In the genomic region with DNA sequence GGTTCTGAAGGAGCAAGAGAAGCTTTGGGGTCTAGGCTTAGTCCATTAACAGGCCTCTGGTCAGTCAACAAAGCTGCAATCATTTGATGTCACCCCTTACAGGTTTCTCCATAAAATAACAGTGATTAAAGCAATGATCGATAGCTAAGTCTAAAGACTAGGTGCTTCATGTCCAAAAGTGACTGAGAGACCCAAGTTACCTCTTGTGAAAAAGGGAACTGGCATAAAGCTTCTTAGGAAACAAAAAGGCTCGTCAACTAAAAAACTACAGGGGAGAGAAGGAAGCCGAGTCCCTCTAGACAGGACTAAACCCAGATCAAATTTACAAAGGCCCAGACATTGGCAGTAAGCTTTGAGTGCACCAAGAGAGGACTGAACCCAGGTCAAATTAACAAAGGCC, we compare ENCODE assay signal across 12 cellular contexts. TPM values are rescaled to one million over a fixed set of nuclear protein-coding genes. Genes with fewer than 3 reads are reported as not detected.
A peak's percentile ranks its signal among the peaks of the same experiment; 100 is the strongest.
DNase-seq lines count a peak whose midpoint lies in the region; ATAC-seq, FAIRE-seq and TF ChIP-seq lines count a peak whose summit lies in the region.
"Had no signal": no experiment of that assay in that cellular context is flagged by ENCODE, and none has a peak within 500 bp of the region (broad histone marks: within the 10 kb centered on the region; RNA-seq: fewer than 3 reads in every experiment).

No MANE protein-coding gene starts in this region.

- H3K4me3 Mint-ChIP-seq in mesothelial cell of epicardium = peak overlapping the region; percentile 25

- ATAC-seq in HG03108 (IDR thresholded peaks at IDR 0.05; ENCODE audit: unreplicated experiment) = no peak
- ATAC-seq: body of pancreas, mucosa of descending colon had no signal

- H3K27me3 ChIP-seq in SU-DHL-6 (ENCODE audit: low read length) = no peaks in the 10 kb centered on the region
- H3K27me3 ChIP-seq: body of pancreas had no signal

- TF ChIP-seq CTCF in SU-DHL-6 (IDR thresholded peaks at IDR 0.05; ENCODE audit: insufficient read depth, low read length, poor library complexity, severe bottlenecking) (no peak), mesothelial cell of epicardium (IDR thresholded peaks at IDR 0.05; ENCODE audit: unreplicated experiment) (no peak), GM13976 (IDR thresholded peaks at IDR 0.05; ENCODE audit: borderline replicate concordance, control extremely low read depth, extremely low read depth, insufficient read depth, missing control alignments) (no peak)

- peak overlapping the region; percentile 91 for H3K4me2 ChIP-seq in SU-DHL-6 (ENCODE audit: low read depth, low read length, poor library complexity, severe bottlenecking)

- no peaks in the 10 kb centered on the region for H3K27me3 Mint-ChIP-seq in mesothelial cell of epicardium (ENCODE audit: low read depth)

- H3K4me1 Mint-ChIP-seq in mesothelial cell of epicardium = peaks cover 50% of the 10 kb centered on the region

- H3K9me3 Mint-ChIP-seq in mesothelial cell of epicardium = no peaks in the 10 kb centered on the region

- no peak overlapping the region for H2AFZ ChIP-seq in SU-DHL-6 (ENCODE audit: low read depth, low read length, severe bottlenecking)

- peaks cover 3% of the 10 kb centered on the region; the same call in 1 of the 2 replicates for H4K20me1 ChIP-seq in SU-DHL-6 (ENCODE audit: low read depth, low read length)

- no peaks in the 10 kb centered on the region for H3K36me3 ChIP-seq in SU-DHL-6 (ENCODE audit: low read length)

- FAIRE-seq in GM12891 (lab: Jason Lieb, UNC) = no peak
- FAIRE-seq: A204.1 had no signal

- no peaks in the 10 kb centered on the region for H3K9me2 ChIP-seq in SU-DHL-6 (replicated peaks; ENCODE audit: insufficient read depth, low read length)

- no peaks in the 10 kb centered on the region for H3F3A ChIP-seq in SU-DHL-6 (ENCODE audit: insufficient read depth)

- H3K79me2 ChIP-seq in SU-DHL-6 (ENCODE audit: insufficient read depth, low read length) = peaks cover 76% of the 10 kb centered on the region

- H3K27ac ChIP-seq in SU-DHL-6 (ENCODE audit: low read depth, low read length) = no peak overlapping the region
- H3K27ac ChIP-seq: body of pancreas had no signal

- in situ Hi-C loops in GM13976 (cut with MboI; ENCODE audit: low sequenced_read_pairs, unreplicated experiment) = no loop called here

- no peak overlapping the region for H3K4me3 ChIP-seq in SU-DHL-6 (ENCODE audit: insufficient read depth, low read length, poor library complexity, severe bottlenecking)
- H3K4me3 ChIP-seq: body of pancreas, mucosa of descending colon had no signal

- H3K9ac ChIP-seq in SU-DHL-6 (ENCODE audit: low read length) = peak overlapping the region; percentile 6; the same call in 1 of the 2 replicates

- no peak for TF ChIP-seq POLR2A in GM12891 (IDR thresholded peaks at IDR 0.05; ENCODE audit: low read depth, low read length)

- H3K9me3 ChIP-seq in SU-DHL-6 (ENCODE audit: insufficient read depth, low read length) = no peaks in the 10 kb centered on the region
- H3K9me3 ChIP-seq: body of pancreas, mucosa of descending colon had no signal

- H3K36me3 Mint-ChIP-seq in mesothelial cell of epicardium = peaks cover 2% of the 10 kb centered on the region

- H3K27ac Mint-ChIP-seq in mesothelial cell of epicardium = no peak overlapping the region

- peak; percentile 13 for DNase-seq in SIG-M5 treated with dmso at 0.1 percent for 504 hours (lab: John Stamatoyannopoulos, UW; ENCODE audit: unreplicated experiment)
- no peak for DNase-seq in SIG-M5 (lab: John Stamatoyannopoulos, UW)
- no peak for DNase-seq in GM12891 (ENCODE audit: insufficient read length, low spot score)
- DNase-seq in mesothelial cell of epicardium (ENCODE audit: low spot score in 2 of 2, unreplicated experiment in 2 of 2) = no peak
- DNase-seq in GM13976 (ENCODE audit: low spot score) = no peak
- no peak for DNase-seq in 8988T
- DNase-seq: body of pancreas, mucosa of descending colon, NCI-H510A treated with DMSO at 0.1 percent for 48 hours had no signal

TF ChIP-seq in GM12891, 5 proteins besides CTCF, POLR2A, EP300 and RAD21:
- TF ChIP-seq PAX5 (IDR thresholded peaks at IDR 0.05; ENCODE audit: insufficient read depth, low read length, severe bottlenecking) = no peak
- peak; percentile 57 for TF ChIP-seq SPI1 (IDR thresholded peaks at IDR 0.05; ENCODE audit: low read depth, low read length)
- TF ChIP-seq POU2F2 (IDR thresholded peaks at IDR 0.05; ENCODE audit: low read depth, low read length) = no peak
- no peak for TF ChIP-seq POLR2AphosphoS5 (IDR thresholded peaks at IDR 0.05; ENCODE audit: low read depth, low read length)
- no peak for TF ChIP-seq TAF1 (IDR thresholded peaks at IDR 0.05; ENCODE audit: low read depth, low read length)
TF ChIP-seq in GM12891: peak in this region for 1.

RNA-seq across cellular contexts. Expression of a gene that starts 2.2 kb away (rescaled TPM):
- polyA plus RNA-seq in GM12891 (2012; ENCODE audit: low read depth, missing spikeins) = 5.4 TPM
- total RNA-seq in mesothelial cell of epicardium = 34.8 to 43.3 TPM (median 40.2 TPM) in 3 replicates

RNA-seq across cellular contexts. Expression of a gene that starts 35.0 kb away (rescaled TPM):
- polyA plus RNA-seq in GM12891 (2012; ENCODE audit: low read depth, missing spikeins) = 2.2 TPM
- 3.4 to 4.2 TPM (median 4.1 TPM) in 3 replicates for total RNA-seq in mesothelial cell of epicardium
